8 cellular contexts compared by ENCODE assay signal in the genomic region with DNA sequence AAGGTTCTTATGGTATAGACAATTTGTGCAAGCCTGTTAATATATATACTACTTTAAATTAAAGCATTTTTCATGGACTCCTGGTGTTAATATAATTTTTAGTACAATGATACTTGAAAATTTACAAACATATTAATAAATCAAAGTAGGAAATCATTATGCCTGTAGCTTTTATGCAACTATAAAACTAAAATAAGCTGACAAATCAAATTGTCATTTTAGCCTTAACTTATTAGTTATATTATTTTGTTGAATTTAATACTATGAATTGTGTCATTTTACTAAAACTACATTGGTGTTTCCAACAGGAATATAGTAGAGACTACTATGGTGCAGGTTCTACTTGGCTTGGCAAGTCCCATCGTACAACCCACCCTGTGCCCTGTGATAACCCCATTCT.
"Had no signal": no experiment of that assay in that cellular context is flagged by ENCODE, and none has a peak within 500 bp of the region (broad histone marks: within the 10 kb centered on the region; RNA-seq: fewer than 3 reads in every experiment).

No MANE protein-coding gene starts in this region.

- DNase-seq: H9, HCEC 1CT, KBM-7 had no signal

- ATAC-seq: GM23338 had no signal

- H3K9ac ChIP-seq: KMS-11 had no signal

- H2AFZ ChIP-seq: GM23338 had no signal

- H3K4me3 Mint-ChIP-seq: GM23338, H9 had no signal

- FAIRE-seq: H1, H54, HTR-8/SVneo had no signal

- H3K4me3 ChIP-seq: GM23338 had no signal

- H3K27ac ChIP-seq: KMS-11 had no signal

- H3K4me2 ChIP-seq: GM23338, KMS-11 had no signal

- H3K27ac Mint-ChIP-seq: GM23338, H9 had no signal

- H3K9me3 Mint-ChIP-seq: GM23338, H9 had no signal

- H3K4me1 Mint-ChIP-seq: GM23338, H9 had no signal
